ENCODE assay signal across 1 cellular context in the genomic region with DNA sequence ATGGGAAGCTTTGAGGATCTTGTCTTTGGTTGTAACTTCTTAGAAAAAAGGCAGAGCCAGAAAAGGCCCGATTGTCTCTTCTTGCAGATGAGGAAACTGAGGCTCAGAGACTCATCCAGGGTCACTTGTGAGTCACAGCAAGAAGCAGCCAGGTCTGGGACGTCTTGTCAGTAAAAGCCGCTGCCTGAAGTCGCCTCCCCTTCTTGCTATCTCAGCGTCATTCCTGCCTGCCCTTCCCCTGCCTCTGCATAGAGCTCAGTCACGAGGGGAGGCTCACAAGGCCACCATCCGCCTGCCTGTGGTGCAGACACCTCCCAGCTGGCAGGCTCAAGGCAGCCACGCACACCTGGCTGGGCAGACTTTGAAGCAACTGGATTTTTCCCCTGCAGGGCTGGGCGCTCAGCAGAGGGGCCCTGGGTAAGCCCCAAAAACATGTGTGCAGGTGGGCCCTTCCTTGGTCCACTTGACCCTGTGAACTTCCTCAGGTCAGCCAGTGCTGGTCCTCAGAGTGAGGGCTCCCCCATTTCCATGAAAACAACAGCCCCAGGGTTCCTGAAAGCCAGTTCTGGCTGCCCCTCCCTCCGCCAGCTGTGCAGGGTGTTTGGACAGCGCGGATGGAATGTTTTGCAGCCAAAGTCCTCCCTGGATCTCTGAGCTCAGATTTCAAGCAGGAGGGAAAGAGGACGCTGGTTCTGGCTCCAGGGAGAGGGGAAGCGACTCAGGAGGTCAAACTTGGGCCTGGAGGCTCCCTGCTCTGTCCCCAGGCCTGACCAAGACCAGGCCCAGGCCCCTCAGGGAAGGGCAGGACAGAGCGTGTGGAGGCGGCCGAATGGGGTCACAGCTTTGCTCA.
TF ChIP-seq lines count a peak whose summit lies in the region.

No MANE protein-coding gene starts in this region.

TF ChIP-seq in HepG2, 621 proteins besides CTCF, POLR2A, EP300 and RAD21 (continued from another document and continues in another):
- TF ChIP-seq, protein P1, sequence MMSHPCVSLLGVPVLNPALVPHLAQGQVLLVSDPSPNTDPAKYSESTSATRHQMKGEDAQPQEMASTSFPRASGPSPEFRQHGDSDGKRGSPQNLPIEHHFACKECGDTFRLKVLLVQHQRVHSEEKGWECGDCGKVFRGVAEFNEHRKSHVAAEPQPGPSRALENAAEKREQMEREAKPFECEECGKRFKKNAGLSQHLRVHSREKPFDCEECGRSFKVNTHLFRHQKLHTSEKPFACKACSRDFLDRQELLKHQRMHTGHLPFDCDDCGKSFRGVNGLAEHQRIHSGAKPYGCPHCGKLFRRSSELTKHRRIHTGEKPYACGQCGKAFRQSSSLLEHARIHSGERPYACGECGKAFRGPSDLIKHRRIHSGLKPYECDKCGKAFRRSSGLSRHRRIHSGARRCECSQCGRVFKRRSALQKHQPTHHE (CRISPR knock-in tag; IDR thresholded peaks at IDR 0.05; ENCODE audit: borderline replicate concordance) = peak; percentile 35; the same call in 1 of the 2 replicates
- TF ChIP-seq NCOR1 (IDR thresholded peaks at IDR 0.05; ENCODE audit: borderline replicate concordance, low read length) (0 out of 2 replicates have a peak, but pooled peaks have one; percentile 16), TP53 (CRISPR knock-in tag; conservative IDR thresholded peaks at IDR 0.05) (peak; percentile 70; the same call in 1 of the 2 replicates), KAT7 (CRISPR knock-in tag; IDR thresholded peaks at IDR 0.05; ENCODE audit: borderline replicate concordance) (no peak), SKIL (CRISPR knock-in tag; IDR thresholded peaks at IDR 0.05; ENCODE audit: borderline replicate concordance) (no peak), FOXM1 (CRISPR knock-in tag; IDR thresholded peaks at IDR 0.05) (no peak), PTBP1 (IDR thresholded peaks at IDR 0.05; ENCODE audit: low read depth, low read length, poor library complexity, severe bottlenecking) (no peak), REL (CRISPR knock-in tag; conservative IDR thresholded peaks at IDR 0.05) (no peak), ZSCAN12 (CRISPR knock-in tag; IDR thresholded peaks at IDR 0.05) (0 out of 2 replicates have a peak, but pooled peaks have one; percentile 71), ZNF713 (CRISPR knock-in tag; IDR thresholded peaks at IDR 0.05) (no peak), ZNF792 (CRISPR knock-in tag; IDR thresholded peaks at IDR 0.05) (peak; percentile 28; the same call in 1 of the 2 replicates), HIC2 (CRISPR knock-in tag; IDR thresholded peaks at IDR 0.05; ENCODE audit: low read depth) (no peak), KDM2A (CRISPR knock-in tag; IDR thresholded peaks at IDR 0.05; ENCODE audit: borderline replicate concordance, low read depth) (peak; percentile 29; the same call in 1 of the 2 replicates), ZNF124 (CRISPR knock-in tag; IDR thresholded peaks at IDR 0.05) (no peak; the same call in none of the 2 replicates), U2AF1 (optimal IDR thresholded peaks at IDR 0.05; ENCODE audit: low read depth, low read length) (peak; percentile 95), ZMYM2 (CRISPR knock-in tag; IDR thresholded peaks at IDR 0.05) (0 out of 2 replicates have a peak, but pooled peaks have one; percentile 21), SMARCC2 (IDR thresholded peaks at IDR 0.05) (no peak), HNF1B (CRISPR knock-in tag; IDR thresholded peaks at IDR 0.05) (peak; percentile 90), ETV5 (CRISPR knock-in tag; IDR thresholded peaks at IDR 0.05; ENCODE audit: borderline replicate concordance) (peak; percentile 43; the same call in 1 of the 2 replicates), ONECUT2 (CRISPR knock-in tag; IDR thresholded peaks at IDR 0.05) (no peak), SATB2 (CRISPR knock-in tag; IDR thresholded peaks at IDR 0.05) (no peak), SNAPC2 (CRISPR knock-in tag; IDR thresholded peaks at IDR 0.05) (0 out of 2 replicates have a peak, but pooled peaks have one; percentile 19), ELF3 (CRISPR knock-in tag; IDR thresholded peaks at IDR 0.05) (0 out of 2 replicates have a peak, but pooled peaks have one; percentile 7), ZFP41 (CRISPR knock-in tag; IDR thresholded peaks at IDR 0.05; ENCODE audit: borderline replicate concordance) (no peak), TRIM22 (IDR thresholded peaks at IDR 0.05) (no peak), DMAP1 (CRISPR knock-in tag; IDR thresholded peaks at IDR 0.05) (0 out of 2 replicates have a peak, but pooled peaks have one; percentile 52), ZNF24 (IDR thresholded peaks at IDR 0.05) (no peak)
- TF ChIP-seq, protein P2, sequence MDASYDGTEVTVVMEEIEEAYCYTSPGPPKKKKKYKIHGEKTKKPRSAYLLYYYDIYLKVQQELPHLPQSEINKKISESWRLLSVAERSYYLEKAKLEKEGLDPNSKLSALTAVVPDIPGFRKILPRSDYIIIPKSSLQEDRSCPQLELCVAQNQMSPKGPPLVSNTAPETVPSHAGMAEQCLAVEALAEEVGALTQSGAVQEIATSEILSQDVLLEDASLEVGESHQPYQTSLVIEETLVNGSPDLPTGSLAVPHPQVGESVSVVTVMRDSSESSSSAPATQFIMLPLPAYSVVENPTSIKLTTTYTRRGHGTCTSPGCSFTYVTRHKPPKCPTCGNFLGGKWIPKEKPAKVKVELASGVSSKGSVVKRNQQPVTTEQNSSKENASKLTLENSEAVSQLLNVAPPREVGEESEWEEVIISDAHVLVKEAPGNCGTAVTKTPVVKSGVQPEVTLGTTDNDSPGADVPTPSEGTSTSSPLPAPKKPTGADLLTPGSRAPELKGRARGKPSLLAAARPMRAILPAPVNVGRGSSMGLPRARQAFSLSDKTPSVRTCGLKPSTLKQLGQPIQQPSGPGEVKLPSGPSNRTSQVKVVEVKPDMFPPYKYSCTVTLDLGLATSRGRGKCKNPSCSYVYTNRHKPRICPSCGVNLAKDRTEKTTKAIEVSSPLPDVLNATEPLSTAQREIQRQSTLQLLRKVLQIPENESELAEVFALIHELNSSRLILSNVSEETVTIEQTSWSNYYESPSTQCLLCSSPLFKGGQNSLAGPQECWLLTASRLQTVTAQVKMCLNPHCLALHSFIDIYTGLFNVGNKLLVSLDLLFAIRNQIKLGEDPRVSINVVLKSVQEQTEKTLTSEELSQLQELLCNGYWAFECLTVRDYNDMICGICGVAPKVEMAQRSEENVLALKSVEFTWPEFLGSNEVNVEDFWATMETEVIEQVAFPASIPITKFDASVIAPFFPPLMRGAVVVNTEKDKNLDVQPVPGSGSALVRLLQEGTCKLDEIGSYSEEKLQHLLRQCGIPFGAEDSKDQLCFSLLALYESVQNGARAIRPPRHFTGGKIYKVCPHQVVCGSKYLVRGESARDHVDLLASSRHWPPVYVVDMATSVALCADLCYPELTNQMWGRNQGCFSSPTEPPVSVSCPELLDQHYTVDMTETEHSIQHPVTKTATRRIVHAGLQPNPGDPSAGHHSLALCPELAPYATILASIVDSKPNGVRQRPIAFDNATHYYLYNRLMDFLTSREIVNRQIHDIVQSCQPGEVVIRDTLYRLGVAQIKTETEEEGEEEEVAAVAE (CRISPR knock-in tag; IDR thresholded peaks at IDR 0.05; ENCODE audit: borderline replicate concordance) = 0 out of 2 replicates have a peak, but pooled peaks have one; percentile 49
- TF ChIP-seq, protein P3, sequence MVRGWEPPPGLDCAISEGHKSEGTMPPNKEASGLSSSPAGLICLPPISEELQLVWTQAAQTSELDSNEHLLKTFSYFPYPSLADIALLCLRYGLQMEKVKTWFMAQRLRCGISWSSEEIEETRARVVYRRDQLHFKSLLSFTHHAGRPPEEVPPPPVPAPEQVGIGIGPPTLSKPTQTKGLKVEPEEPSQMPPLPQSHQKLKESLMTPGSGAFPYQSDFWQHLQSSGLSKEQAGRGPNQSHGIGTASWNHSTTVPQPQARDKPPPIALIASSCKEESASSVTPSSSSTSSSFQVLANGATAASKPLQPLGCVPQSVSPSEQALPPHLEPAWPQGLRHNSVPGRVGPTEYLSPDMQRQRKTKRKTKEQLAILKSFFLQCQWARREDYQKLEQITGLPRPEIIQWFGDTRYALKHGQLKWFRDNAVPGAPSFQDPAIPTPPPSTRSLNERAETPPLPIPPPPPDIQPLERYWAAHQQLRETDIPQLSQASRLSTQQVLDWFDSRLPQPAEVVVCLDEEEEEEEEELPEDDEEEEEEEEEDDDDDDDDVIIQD (CRISPR knock-in tag; IDR thresholded peaks at IDR 0.05; ENCODE audit: low read depth) = no peak
- TF ChIP-seq, protein P4, sequence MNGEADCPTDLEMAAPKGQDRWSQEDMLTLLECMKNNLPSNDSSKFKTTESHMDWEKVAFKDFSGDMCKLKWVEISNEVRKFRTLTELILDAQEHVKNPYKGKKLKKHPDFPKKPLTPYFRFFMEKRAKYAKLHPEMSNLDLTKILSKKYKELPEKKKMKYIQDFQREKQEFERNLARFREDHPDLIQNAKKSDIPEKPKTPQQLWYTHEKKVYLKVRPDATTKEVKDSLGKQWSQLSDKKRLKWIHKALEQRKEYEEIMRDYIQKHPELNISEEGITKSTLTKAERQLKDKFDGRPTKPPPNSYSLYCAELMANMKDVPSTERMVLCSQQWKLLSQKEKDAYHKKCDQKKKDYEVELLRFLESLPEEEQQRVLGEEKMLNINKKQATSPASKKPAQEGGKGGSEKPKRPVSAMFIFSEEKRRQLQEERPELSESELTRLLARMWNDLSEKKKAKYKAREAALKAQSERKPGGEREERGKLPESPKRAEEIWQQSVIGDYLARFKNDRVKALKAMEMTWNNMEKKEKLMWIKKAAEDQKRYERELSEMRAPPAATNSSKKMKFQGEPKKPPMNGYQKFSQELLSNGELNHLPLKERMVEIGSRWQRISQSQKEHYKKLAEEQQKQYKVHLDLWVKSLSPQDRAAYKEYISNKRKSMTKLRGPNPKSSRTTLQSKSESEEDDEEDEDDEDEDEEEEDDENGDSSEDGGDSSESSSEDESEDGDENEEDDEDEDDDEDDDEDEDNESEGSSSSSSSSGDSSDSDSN (CRISPR knock-in tag; IDR thresholded peaks at IDR 0.05) = peak; percentile 78
- TF ChIP-seq, protein P5, sequence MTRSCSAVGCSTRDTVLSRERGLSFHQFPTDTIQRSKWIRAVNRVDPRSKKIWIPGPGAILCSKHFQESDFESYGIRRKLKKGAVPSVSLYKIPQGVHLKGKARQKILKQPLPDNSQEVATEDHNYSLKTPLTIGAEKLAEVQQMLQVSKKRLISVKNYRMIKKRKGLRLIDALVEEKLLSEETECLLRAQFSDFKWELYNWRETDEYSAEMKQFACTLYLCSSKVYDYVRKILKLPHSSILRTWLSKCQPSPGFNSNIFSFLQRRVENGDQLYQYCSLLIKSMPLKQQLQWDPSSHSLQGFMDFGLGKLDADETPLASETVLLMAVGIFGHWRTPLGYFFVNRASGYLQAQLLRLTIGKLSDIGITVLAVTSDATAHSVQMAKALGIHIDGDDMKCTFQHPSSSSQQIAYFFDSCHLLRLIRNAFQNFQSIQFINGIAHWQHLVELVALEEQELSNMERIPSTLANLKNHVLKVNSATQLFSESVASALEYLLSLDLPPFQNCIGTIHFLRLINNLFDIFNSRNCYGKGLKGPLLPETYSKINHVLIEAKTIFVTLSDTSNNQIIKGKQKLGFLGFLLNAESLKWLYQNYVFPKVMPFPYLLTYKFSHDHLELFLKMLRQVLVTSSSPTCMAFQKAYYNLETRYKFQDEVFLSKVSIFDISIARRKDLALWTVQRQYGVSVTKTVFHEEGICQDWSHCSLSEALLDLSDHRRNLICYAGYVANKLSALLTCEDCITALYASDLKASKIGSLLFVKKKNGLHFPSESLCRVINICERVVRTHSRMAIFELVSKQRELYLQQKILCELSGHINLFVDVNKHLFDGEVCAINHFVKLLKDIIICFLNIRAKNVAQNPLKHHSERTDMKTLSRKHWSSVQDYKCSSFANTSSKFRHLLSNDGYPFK (CRISPR knock-in tag; IDR thresholded peaks at IDR 0.05; ENCODE audit: borderline replicate concordance) = peak; percentile 32; the same call in 1 of the 2 replicates
